Comparison of ENCODE assay signal across 25 cellular contexts in genomic region chr3:72388644-72389043, GRCh38. TPM values are rescaled to one million over a fixed set of nuclear protein-coding genes. Genes with fewer than 3 reads are reported as not detected.
A peak's percentile ranks its signal among the peaks of the same experiment; 100 is the strongest.
DNase-seq lines count a peak whose midpoint lies in the region; ATAC-seq, FAIRE-seq and TF ChIP-seq lines count a peak whose summit lies in the region.
"Had no signal": no experiment of that assay in that cellular context is flagged by ENCODE, and none has a peak within 500 bp of the region (broad histone marks: within the 10 kb centered on the region; RNA-seq: fewer than 3 reads in every experiment).

No MANE protein-coding gene starts in this region.

- no peak overlapping the region for H3K23ac ChIP-seq in mesendoderm (ENCODE audit: low read length)

- H3K27me3 ChIP-seq in K562 (ENCODE audit: control insufficient read depth in 2 of 2, insufficient read depth in 2 of 2, low read length in 2 of 2) (no peaks in the 10 kb centered on the region), mesendoderm (ENCODE audit: insufficient read depth, low read length, poor library complexity) (no peaks in the 10 kb centered on the region)
- H3K27me3 ChIP-seq: MG63 had no signal

- DNase-seq in T-helper 17 cell (no peak), K562 (ENCODE audit: extremely low read depth in 1 of 4, low spot score in 3 of 4) (no peak), mesendoderm (peak; percentile 57), H54 (ENCODE audit: insufficient read length, low spot score) (no peak), NCI-H345 treated with DMSO at 0.1 percent for 48 hours (lab: John Stamatoyannopoulos, UW; ENCODE audit: unreplicated experiment) (no peak)
- no peak for DNase-seq in stimulated activated effector memory CD8-positive, alpha-beta T cell treated with anti-CD3 and anti-CD28 coated beads, Interleukin-12 subunit alpha, Interleukin-12 subunit beta, amount 100 ng/mL, for 72 hours (ENCODE audit: low spot score in 2 of 2)
- DNase-seq in stimulated activated naive CD8-positive, alpha-beta T cell treated with anti-CD3 and anti-CD28 coated beads, Interleukin-15, Interleukin-2, amounts not matched to agents 100 U/mL and 50 U/mL, for 24 hours = no peak
- DNase-seq: C1 segment of cervical spinal cord; Calu3; CD8-positive, alpha-beta memory T cell; DMS153; DND-41; HCEC 1CT; KG1; MG63; NCI-H1105 treated with DMSO at 0.1 percent for 48 hours; NCI-H2029; NCI-H446 treated with DMSO at 0.1 percent for 48 hours; NCI-H526; NCI-H82; NK-92 treated with Interleukin-12 subunit alpha and Interleukin-12 subunit beta, amount 100 ng/mL, for 24 hours; PC-3 had no signal

- WGBS in K562 (ENCODE audit: insufficient coverage, low coverage, missing lambda C conversion rate) = 48% methylated on average over 2 of the region's 2 CpGs
- WGBS in mesendoderm (ENCODE audit: extremely low coverage, insufficient coverage, low lambda C conversion rate) = no CpG with 5 or more reads among the region's 2 CpGs

- peaks cover 11% of the 10 kb centered on the region for H3K79me1 ChIP-seq in mesendoderm (ENCODE audit: low read length)

- no peaks in the 10 kb centered on the region for H3K36me3 Mint-ChIP-seq in T-helper 17 cell (ENCODE audit: low read depth)
- H3K36me3 Mint-ChIP-seq in stimulated activated effector memory CD8-positive, alpha-beta T cell treated with anti-CD3 and anti-CD28 coated beads, Interleukin-12 subunit alpha, Interleukin-12 subunit beta, amount 100 ng/mL, for 72 hours = peaks cover 33% of the 10 kb centered on the region
- H3K36me3 Mint-ChIP-seq: CD8-positive, alpha-beta memory T cell had no signal

- intact Hi-C loops in K562 (cut with micrococcal nuclease) = no loop called here

- H3K9me3 ChIP-seq in T-helper 17 cell (ENCODE audit: control insufficient read depth, low read length, poor library complexity, severe bottlenecking) = no peaks in the 10 kb centered on the region
- H3K9me3 ChIP-seq in K562 (replicated peaks; ENCODE audit: control insufficient read depth, insufficient read depth, low read depth, low read length) = no peaks in the 10 kb centered on the region
- H3K9me3 ChIP-seq: MG63 had no signal

- H2BK120ac ChIP-seq in mesendoderm (ENCODE audit: low read depth, low read length) = no peak overlapping the region

- H3K9ac ChIP-seq in K562 (ENCODE audit: insufficient read depth in 1 of 2, low read depth in 2 of 2, low read length in 2 of 2) (no peak overlapping the region), mesendoderm (ENCODE audit: low read length) (no peak overlapping the region)

- POLR2A ChIA-PET in K562 (lab: Yijun Ruan, JAX) = interaction anchor here (1.0 kb wide), 1 partner anchor 18 kb away, joined by 3 read pairs; no protein-coding TSS in a partner anchor

- no peak for TF ChIP-seq POLR2A in K562 (conservative IDR thresholded peaks at IDR 0.05)
- no peak for TF ChIP-seq POLR2A in H54 (IDR thresholded peaks at IDR 0.05; ENCODE audit: low read depth, low read length)

- no peaks in the 10 kb centered on the region for H3K9me3 Mint-ChIP-seq in stimulated activated effector memory CD8-positive, alpha-beta T cell treated with anti-CD3 and anti-CD28 coated beads, Interleukin-12 subunit alpha, Interleukin-12 subunit beta, amount 100 ng/mL, for 72 hours
- H3K9me3 Mint-ChIP-seq: CD8-positive, alpha-beta memory T cell had no signal

- H4K20me1 ChIP-seq in K562 (replicated peaks; ENCODE audit: control insufficient read depth, insufficient read depth, low read length) = peaks cover 77% of the 10 kb centered on the region

- ATAC-seq in T-helper 17 cell = no peak
- peak; percentile 24; the same call in 1 of the 3 replicates for ATAC-seq in K562
- ATAC-seq in stimulated activated effector memory CD8-positive, alpha-beta T cell treated with anti-CD3 and anti-CD28 coated beads, Interleukin-12 subunit alpha, Interleukin-12 subunit beta, amount 100 ng/mL, for 72 hours = no peak
- ATAC-seq in GM19395 (IDR thresholded peaks at IDR 0.05; ENCODE audit: unreplicated experiment) = no peak
- no peak for ATAC-seq in stimulated activated naive CD8-positive, alpha-beta T cell treated with anti-CD3 and anti-CD28 coated beads, Interleukin-15, Interleukin-2, amounts not matched to agents 100 U/mL and 50 U/mL, for 24 hours
- ATAC-seq: PC-3 had no signal

- peaks cover 9 to 30% of the 10 kb centered on the region in 2 experiments; a peak in 3 of 5 replicates for H3K4me1 ChIP-seq in K562 (replicated peaks in 1 of 2; ENCODE audit: control insufficient read depth in 2 of 2, insufficient read depth in 2 of 2, low read length in 2 of 2)
- H3K4me1 ChIP-seq in mesendoderm (ENCODE audit: control insufficient read depth, low read depth, low read length) = peaks cover 25% of the 10 kb centered on the region

- no peak overlapping the region for H2AFZ ChIP-seq in K562 (ENCODE audit: low read depth, low read length)

- no peak overlapping the region for H2BK15ac ChIP-seq in mesendoderm (replicated peaks; ENCODE audit: low read depth)

- H4K8ac ChIP-seq in mesendoderm (ENCODE audit: low read depth, low read length) = no peak overlapping the region

- H3K4ac ChIP-seq in mesendoderm (ENCODE audit: low read depth, low read length) = no peak overlapping the region

- CTCF ChIA-PET in K562 (lab: Yijun Ruan, JAX; ENCODE audit: low intra/inter-chr PET ratio) = no interaction called here

- TF ChIP-seq EP300 in K562 (IDR thresholded peaks at IDR 0.05; ENCODE audit: low read length) = no peak

- peaks cover 6% of the 10 kb centered on the region; the same call in 1 of the 3 replicates for H3K36me3 ChIP-seq in K562 (ENCODE audit: control insufficient read depth, insufficient read depth, low read length)
- H3K36me3 ChIP-seq in mesendoderm (ENCODE audit: control insufficient read depth, insufficient read depth, low read length) = no peaks in the 10 kb centered on the region
- H3K36me3 ChIP-seq: MG63 had no signal

- in situ Hi-C loops in K562 (cut with MboI) = no loop called here

- FAIRE-seq in K562 (lab: Jason Lieb, UNC) (no peak), H54 (lab: Jason Lieb, UNC) (no peak)
- FAIRE-seq: GM12892, GM19239 had no signal

- H3K27me3 Mint-ChIP-seq in T-helper 17 cell = no peaks in the 10 kb centered on the region
- H3K27me3 Mint-ChIP-seq: CD8-positive, alpha-beta memory T cell had no signal

- no peak for TF ChIP-seq RAD21 in K562 (CRISPR knock-in tag; conservative IDR thresholded peaks at IDR 0.05 in 1 of 2, IDR thresholded peaks at IDR 0.05 in 1 of 2)

- no peak overlapping the region for H3K4me2 ChIP-seq in K562 (ENCODE audit: insufficient read depth, low read length)
- H3K4me2 ChIP-seq in mesendoderm (ENCODE audit: low read length) = no peak overlapping the region

- TF ChIP-seq CTCF in K562 (IDR thresholded peaks at IDR 0.05 in 2 of 3, conservative IDR thresholded peaks at IDR 0.05 in 1 of 3; ENCODE audit: insufficient read depth in 2 of 3, low read depth in 1 of 3, low read length in 3 of 3) = no peak

- H2AK5ac ChIP-seq in mesendoderm (ENCODE audit: low read length) = no peak overlapping the region

- H3K56ac ChIP-seq in mesendoderm (ENCODE audit: low read length) = no peak overlapping the region

- no peak overlapping the region for H3K27ac ChIP-seq in K562 (ENCODE audit: extremely low read depth, low read depth, low read length)
- H3K27ac ChIP-seq in mesendoderm (ENCODE audit: low read depth, low read length) = no peak overlapping the region

- peaks cover 51% of the 10 kb centered on the region for H3K4me1 Mint-ChIP-seq in T-helper 17 cell
- H3K4me1 Mint-ChIP-seq in stimulated activated effector memory CD8-positive, alpha-beta T cell treated with anti-CD3 and anti-CD28 coated beads, Interleukin-12 subunit alpha, Interleukin-12 subunit beta, amount 100 ng/mL, for 72 hours = peaks cover 60% of the 10 kb centered on the region

- no peaks in the 10 kb centered on the region for H3K9me1 ChIP-seq in K562 (ENCODE audit: control insufficient read depth, insufficient read depth, low read length)

- H3K27ac Mint-ChIP-seq in T-helper 17 cell = peak overlapping the region; percentile 12
- peak overlapping the region; percentile 18 for H3K27ac Mint-ChIP-seq in stimulated activated effector memory CD8-positive, alpha-beta T cell treated with anti-CD3 and anti-CD28 coated beads, Interleukin-12 subunit alpha, Interleukin-12 subunit beta, amount 100 ng/mL, for 72 hours

- H3K4me3 ChIP-seq in K562 (no peak overlapping the region), mesendoderm (ENCODE audit: low read length) (no peak overlapping the region)
- H3K4me3 ChIP-seq: MG63 had no signal

- no TSS peak for BruUV-seq in K562 (replicated peaks; lab: Mats Ljungman, UMichigan)

- H3K18ac ChIP-seq in mesendoderm (ENCODE audit: low read length) = peak overlapping the region; percentile 45

- H3K79me2 ChIP-seq in K562 (ENCODE audit: control insufficient read depth, insufficient read depth, low read length) = peaks cover 100% of the 10 kb centered on the region
- H3K79me2 ChIP-seq in mesendoderm (ENCODE audit: control insufficient read depth, insufficient read depth, low read length) = peaks cover 89% of the 10 kb centered on the region

- no peak overlapping the region for H3K4me3 Mint-ChIP-seq in T-helper 17 cell
- no peak overlapping the region for H3K4me3 Mint-ChIP-seq in stimulated activated effector memory CD8-positive, alpha-beta T cell treated with anti-CD3 and anti-CD28 coated beads, Interleukin-12 subunit alpha, Interleukin-12 subunit beta, amount 100 ng/mL, for 72 hours

- H4K5ac ChIP-seq in mesendoderm (ENCODE audit: low read length) = no peak overlapping the region

- H2BK5ac ChIP-seq in mesendoderm (ENCODE audit: low read length) = no peak overlapping the region

TF ChIP-seq in K562, 482 proteins besides CTCF, POLR2A, EP300 and RAD21 (continues in another document):
- no peak for TF ChIP-seq JUNB (CRISPR knock-in tag; conservative IDR thresholded peaks at IDR 0.05)

RNA-seq across cellular contexts. Expression of gene RYBP, which starts 57.8 kb away (rescaled TPM):
- total RNA-seq in T-helper 17 cell (10 to 100 TPM in 1 of 2 donors, 1 to 10 TPM in 1; 8.9 to 14.5 TPM), K562 (2014; rRNA removed) (4.9 and 6.6 TPM in 2 replicates), K562 (2014; rRNA removed; fragmentation: Illumina TruSeq; extraction: Trizol) (13.4 and 13.8 TPM in 2 replicates), K562 (2015; rRNA removed; fragmentation: Illumina TruSeq; extraction: Trizol) (13.2 and 14.8 TPM in 2 replicates), K562 (2021) (12.6 and 13.5 TPM in 2 replicates)
- total RNA-seq in K562 (2011; cell fraction: chromatin; rRNA removed; ENCODE audit: low replicate concordance) = 4.0 and 11.2 TPM in 2 replicates
- 2.7 and 3.4 TPM in 2 replicates for total RNA-seq in K562 (2011; cell fraction: nucleolus; rRNA removed)
- total RNA-seq in K562 (2011; cell fraction: nucleoplasm; rRNA removed) = 7.3 and 13.5 TPM in 2 replicates
- polyA plus RNA-seq in K562 (2011; rRNA removed) (6.0 and 9.6 TPM in 2 replicates), K562 (2014; fragmentation: Illumina TruSeq; extraction: Trizol) (14.7 and 16.6 TPM in 2 replicates), K562 (2014; fragmentation: Nextera tagmentation; extraction: Ambion mirVana) (1 to 10 TPM; 4.8 to 4.9 TPM), K562 (2014; rRNA removed) (9.0 and 9.1 TPM in 2 replicates)
- 1.9 and 3.6 TPM in 2 replicates for polyA plus RNA-seq in K562 (2011; cell fraction: cytosol; rRNA removed)
- 4.8 and 5.3 TPM in 2 replicates for polyA plus RNA-seq in K562 (2011; cell fraction: nucleus; rRNA removed)
- polyA plus RNA-seq in K562 (2012) = 11.9 and 12.6 TPM in 2 replicates
- polyA minus RNA-seq in K562 (2011; rRNA and poly(A)+ RNA removed) = 9.1 and 10.5 TPM in 2 replicates
- 3.8 and 5.9 TPM in 2 replicates for polyA minus RNA-seq in K562 (2011; cell fraction: cytosol; rRNA and poly(A)+ RNA removed)
- 4.4 and 7.7 TPM in 2 replicates for polyA minus RNA-seq in K562 (2011; cell fraction: nucleus; rRNA and poly(A)+ RNA removed)
- polyA plus RNA-seq in mesendoderm (2013, experiment 1 of 2) = 29.3 TPM
- 29.8 TPM for polyA plus RNA-seq in mesendoderm (2013, experiment 2 of 2)
